In genomic region chr18:22977847-22978701, GRCh38 we compare ENCODE assay signal across 8 cellular contexts. TPM values are rescaled to one million over a fixed set of nuclear protein-coding genes. Genes with fewer than 3 reads are reported as not detected.
DNase-seq lines count a peak whose midpoint lies in the region; TF ChIP-seq lines count a peak whose summit lies in the region.

No MANE protein-coding gene starts in this region.

- 56 to 63% (median 61%) methylated on average over 5 of the region's 5 CpGs for WGBS in stomach, 5 donors

- H3K36me3 ChIP-seq in SJCRH30: no peaks in the 10 kb centered on the region; the same call in 1 of the 2 replicates
- peaks cover 0 to 8% (median 0%) of the 10 kb centered on the region in 4 donors for H3K36me3 ChIP-seq in stomach
- H3K36me3 ChIP-seq in right atrium auricular region: no peaks in the 10 kb centered on the region

- no peaks in the 10 kb centered on the region for H3K27me3 Mint-ChIP-seq in activated naive CD4-positive, alpha-beta T cell treated with anti-CD3 and anti-CD28 coated beads for 36 hours (ENCODE audit: low read depth)

- H3K4me1 ChIP-seq in SJCRH30 (no peaks in the 10 kb centered on the region), stomach (peaks cover 0 to 9% (median 2%) of the 10 kb centered on the region in 4 donors), right atrium auricular region (no peaks in the 10 kb centered on the region)

- peaks cover 20% of the 10 kb centered on the region for H3K4me1 Mint-ChIP-seq in activated naive CD4-positive, alpha-beta T cell treated with anti-CD3 and anti-CD28 coated beads for 36 hours (ENCODE audit: low read depth)

- no peak for TF ChIP-seq EP300 in stomach (IDR thresholded peaks at IDR 0.05)

- peak; percentile 13 for DNase-seq in activated naive CD4-positive, alpha-beta T cell treated with anti-CD3 and anti-CD28 coated beads for 36 hours
- no peak for DNase-seq in activated naive CD4-positive, alpha-beta T cell (lab: John Stamatoyannopoulos, UW)
- DNase-seq in SJCRH30 (no peak), fibroblast of villous mesenchyme (ENCODE audit: low read depth) (peak; percentile 85), stomach (no peak), pons (ENCODE audit: low spot score) (no peak), DMS153 (lab: John Stamatoyannopoulos, UW) (no peak), right atrium auricular region (ENCODE audit: low spot score) (no peak)

- H3K9me3 Mint-ChIP-seq in activated naive CD4-positive, alpha-beta T cell treated with anti-CD3 and anti-CD28 coated beads for 36 hours: no peaks in the 10 kb centered on the region

- H3K4me3 ChIP-seq in SJCRH30 (no peak overlapping the region), fibroblast of villous mesenchyme (ENCODE audit: low read depth, low read length) (no peak overlapping the region), stomach (no peak overlapping the region), right atrium auricular region (no peak overlapping the region)

- intact Hi-C loops in activated naive CD4-positive, alpha-beta T cell treated with anti-CD3 and anti-CD28 coated beads for 36 hours (cut with micrococcal nuclease): loop anchor here (1.0 kb wide), 3 partner anchors 45 to 179 kb away; partner anchors contain the start of gene RBBP8
- intact Hi-C loops in stomach (cut with DNase I; ENCODE audit: low total_unique reads): no loop called here

- H3K27me3 ChIP-seq in SJCRH30 (no peaks in the 10 kb centered on the region), stomach (no peaks in the 10 kb centered on the region), right atrium auricular region (no peaks in the 10 kb centered on the region)

- no peak for TF ChIP-seq CTCF in fibroblast of villous mesenchyme (IDR thresholded peaks at IDR 0.05; ENCODE audit: insufficient read depth, low read depth, low read length)
- no peak for TF ChIP-seq CTCF in stomach (IDR thresholded peaks at IDR 0.05)
- TF ChIP-seq CTCF in right atrium auricular region (IDR thresholded peaks at IDR 0.05): no peak

- H3K9me3 ChIP-seq in SJCRH30 (replicated peaks) (no peaks in the 10 kb centered on the region), stomach (no peaks in the 10 kb centered on the region), right atrium auricular region (no peaks in the 10 kb centered on the region)

- peak overlapping the region; percentile 29 for H3K4me3 Mint-ChIP-seq in activated naive CD4-positive, alpha-beta T cell treated with anti-CD3 and anti-CD28 coated beads for 36 hours

- CTCF ChIA-PET in activated naive CD4-positive, alpha-beta T cell treated with anti-CD3 and anti-CD28 coated beads for 36 hours (lab: Charles Lee): interaction anchor here (0.6 to 1.8 kb wide), 10 partner anchors 13 to 532 kb away, joined by 3 to 7 read pairs (median 4); partner anchors contain the start of gene RBBP8

- H3K27ac Mint-ChIP-seq in activated naive CD4-positive, alpha-beta T cell treated with anti-CD3 and anti-CD28 coated beads for 36 hours: peak overlapping the region; percentile 83

- peaks cover 40% of the 10 kb centered on the region for H3K36me3 Mint-ChIP-seq in activated naive CD4-positive, alpha-beta T cell treated with anti-CD3 and anti-CD28 coated beads for 36 hours (ENCODE audit: low read depth)

- no peak for TF ChIP-seq POLR2A in stomach (IDR thresholded peaks at IDR 0.05)

- H3K27ac ChIP-seq in SJCRH30: peak overlapping the region; percentile 16; the same call in 1 of the 2 replicates
- peak overlapping the region in 3 of 5 donors; percentile 20 to 62 (median 32) for H3K27ac ChIP-seq in stomach
- H3K27ac ChIP-seq in right atrium auricular region: no peak overlapping the region

RNA-seq across cellular contexts. Expression of gene RBBP8, which starts 44.9 kb away (rescaled TPM):
- total RNA-seq in activated naive CD4-positive, alpha-beta T cell treated with anti-CD3 and anti-CD28 coated beads for 36 hours: 10 to 100 TPM; 77.7 to 83.7 TPM
- total RNA-seq in SJCRH30 (2014; rRNA removed; shearing (Covaris generic)): 35.9 and 40.9 TPM in 2 replicates
- total RNA-seq in fibroblast of villous mesenchyme (26.7 and 39.3 TPM in 2 replicates), stomach (10 to 100 TPM in 4 of 5 donors, 1 to 10 TPM in 1; 6.4 to 54.0 (median 30.5) TPM), right atrium auricular region (1 to 10 TPM; 7.2 to 7.6 TPM)
- polyA plus RNA-seq in stomach: 10 to 100 TPM; 26.3 to 34.0 (median 29.8) TPM

Comparison
In these comparisons a context has a peak if more than half of its experiments do, and no peak if none do; other contexts are left out.
1. DNase-seq: peak in activated naive CD4-positive, alpha-beta T cell treated with anti-CD3 and anti-CD28 coated beads for 36 hours (single experiment) and fibroblast of villous mesenchyme (single experiment); none in activated naive CD4-positive, alpha-beta T cell (0 of 4), SJCRH30 (0 of 2), stomach (single experiment), pons (single experiment), DMS153 (single experiment) and right atrium auricular region (single experiment).
2. H3K27ac ChIP-seq: peak in SJCRH30 (single experiment) and stomach (3 of 5); none in right atrium auricular region (0 of 2).